24 cellular contexts compared by ENCODE assay signal in genomic region chr2:121605820-121606733, GRCh38. TPM values are rescaled to one million over a fixed set of nuclear protein-coding genes. Genes with fewer than 3 reads are reported as not detected.
DNase-seq lines count a peak whose midpoint lies in the region; ATAC-seq, FAIRE-seq and TF ChIP-seq lines count a peak whose summit lies in the region.
"Had no signal": no experiment of that assay in that cellular context is flagged by ENCODE, and none has a peak within 500 bp of the region (broad histone marks: within the 10 kb centered on the region; RNA-seq: fewer than 3 reads in every experiment).

No MANE protein-coding gene starts in this region.

- H3K9me1 ChIP-seq in K562 (ENCODE audit: control insufficient read depth, insufficient read depth, low read length): no peaks in the 10 kb centered on the region

- 72% methylated on average over 11 of the region's 11 CpGs for WGBS in K562 (ENCODE audit: insufficient coverage, low coverage, missing lambda C conversion rate)

- no peak overlapping the region for H3K4me2 ChIP-seq in K562 (ENCODE audit: insufficient read depth, low read length)

- no peaks in the 10 kb centered on the region for H3K9me3 ChIP-seq in K562 (replicated peaks; ENCODE audit: control insufficient read depth, insufficient read depth, low read depth, low read length)
- no peaks in the 10 kb centered on the region for H3K9me3 ChIP-seq in gastrocnemius medialis
- H3K9me3 ChIP-seq: mucosa of descending colon had no signal

- TF ChIP-seq CTCF in K562 (IDR thresholded peaks at IDR 0.05 in 2 of 3, conservative IDR thresholded peaks at IDR 0.05 in 1 of 3; ENCODE audit: insufficient read depth in 2 of 3, low read depth in 1 of 3, low read length in 3 of 3) (no peak), gastrocnemius medialis (IDR thresholded peaks at IDR 0.05 in 4 of 5, conservative IDR thresholded peaks at IDR 0.05 in 1 of 5) (no peak)

- CTCF ChIA-PET in K562 (lab: Yijun Ruan, JAX; ENCODE audit: low intra/inter-chr PET ratio): no interaction called here

- no peak overlapping the region for H3K9ac ChIP-seq in K562 (ENCODE audit: insufficient read depth in 1 of 2, low read depth in 2 of 2, low read length in 2 of 2)

- ATAC-seq in K562 (peak; percentile 33; the same call in 2 of the 3 replicates), left ventricle myocardium superior (peak; percentile 73), gastrocnemius medialis (peak; percentile 37 to 70), GM19467 (IDR thresholded peaks at IDR 0.05; ENCODE audit: unreplicated experiment) (no peak)
- ATAC-seq: activated T-cell treated with anti-CD3 and anti-CD28 coated beads, Interleukin-2, amount 50 U/mL, for 72 hours; left lung; mucosa of descending colon; sciatic nerve; stimulated activated naive CD8-positive, alpha-beta T cell treated with anti-CD3 and anti-CD28 coated beads, Interleukin-15, amount 100 ng/mL, for 72 hours had no signal

- intact Hi-C loops in activated CD4-positive, alpha-beta T cell treated with anti-CD3 and anti-CD28 coated beads, Interleukin-2, amount 10 ng/mL, durations not matched to agents 24 days and 14 days (cut with micrococcal nuclease): no loop called here
- intact Hi-C loops in K562 (cut with micrococcal nuclease): no loop called here
- intact Hi-C loops in left ventricle myocardium superior (cut with micrococcal nuclease): no loop called here
- intact Hi-C loops in gastrocnemius medialis (cut with DNase I; ENCODE audit: low total_unique reads): no loop called here

- H3K36me3 ChIP-seq in K562 (ENCODE audit: control insufficient read depth, insufficient read depth, low read length) (peaks cover 19% of the 10 kb centered on the region; the same call in 2 of the 3 replicates), gastrocnemius medialis (peaks cover 0 to 15% of the 10 kb centered on the region in 2 donors)

- DNase-seq in activated CD4-positive, alpha-beta T cell treated with anti-CD3 and anti-CD28 coated beads, Interleukin-2, amount 10 ng/mL, durations not matched to agents 24 days and 14 days: no peak
- no peak for DNase-seq in activated CD4-positive, alpha-beta T cell treated with anti-CD3 and anti-CD28 coated beads, Interleukin-2, amount 50 U/mL, for 4 hours
- DNase-seq in K562 (ENCODE audit: extremely low read depth in 1 of 4, low spot score in 3 of 4) (no peak), left ventricle myocardium superior (no peak), gastrocnemius medialis (no peak)
- no peak for DNase-seq in stimulated activated CD4-positive, alpha-beta T cell treated with anti-CD3 and anti-CD28 coated beads, Interleukin-1b, Interleukin-23, amount 100 ng/mL, for 48 hours
- DNase-seq in activated effector memory CD4-positive, alpha-beta T cell treated with anti-CD3 and anti-CD28 coated beads, Interleukin-2, amount 50 U/mL, for 16 hours: no peak
- DNase-seq: 8988T; activated T-cell treated with anti-CD3 and anti-CD28 coated beads, Interleukin-2, amount 50 U/mL, for 72 hours; cortex of kidney; foreskin fibroblast; left lung; mucosa of descending colon; NCI-H1105; NCI-H2081 treated with DMSO at 0.1 percent for 48 hours; NCI-H510A treated with DMSO at 0.1 percent for 48 hours; stimulated activated naive CD8-positive, alpha-beta T cell treated with anti-CD3 and anti-CD28 coated beads, Interleukin-15, amount 100 ng/mL, for 72 hours; upper lobe of left lung; WERI-Rb-1 had no signal

- H3K36me3 Mint-ChIP-seq in activated CD4-positive, alpha-beta T cell treated with anti-CD3 and anti-CD28 coated beads, Interleukin-2, amount 10 ng/mL, durations not matched to agents 24 days and 14 days (ENCODE audit: low read depth): peaks cover 34% of the 10 kb centered on the region

- H3K9me3 Mint-ChIP-seq in activated CD4-positive, alpha-beta T cell treated with anti-CD3 and anti-CD28 coated beads, Interleukin-2, amount 10 ng/mL, durations not matched to agents 24 days and 14 days: no peaks in the 10 kb centered on the region
- H3K9me3 Mint-ChIP-seq: activated naive CD4-positive, alpha-beta T cell treated with anti-CD3 and anti-CD28 coated beads, Interleukin-2, amount 50 U/mL, for 24 hours; activated T-cell treated with anti-CD3 and anti-CD28 coated beads, Interleukin-2, amount 50 U/mL, for 72 hours; stimulated activated naive CD8-positive, alpha-beta T cell treated with anti-CD3 and anti-CD28 coated beads, Interleukin-15, amount 100 ng/mL, for 72 hours; T-helper 1 cell treated with Interleukin-12 subunit alpha and Interleukin-12 subunit beta and Interleukin-4 antibody, amounts not matched to agents 30 μg/mL and 1 μg/mL, for 36 hours had no signal

- no peak for TF ChIP-seq RAD21 in K562 (CRISPR knock-in tag; conservative IDR thresholded peaks at IDR 0.05 in 1 of 2, IDR thresholded peaks at IDR 0.05 in 1 of 2)

- no peak overlapping the region for H2AFZ ChIP-seq in K562 (ENCODE audit: low read depth, low read length)

- H3K27ac ChIP-seq in K562 (ENCODE audit: extremely low read depth, low read depth, low read length) (no peak overlapping the region), gastrocnemius medialis (peak overlapping the region; percentile 51 to 82 (median 71))
- H3K27ac ChIP-seq: left lung, upper lobe of left lung, WERI-Rb-1 had no signal

- no TSS peak for BruUV-seq in K562 (replicated peaks; lab: Mats Ljungman, UMichigan)

- H3K4me3 ChIP-seq in K562 (no peak overlapping the region), gastrocnemius medialis (no peak overlapping the region)
- H3K4me3 ChIP-seq: left lung, mucosa of descending colon, upper lobe of left lung had no signal

- H3K27ac Mint-ChIP-seq in activated CD4-positive, alpha-beta T cell treated with anti-CD3 and anti-CD28 coated beads, Interleukin-2, amount 10 ng/mL, durations not matched to agents 24 days and 14 days: peak overlapping the region; percentile 56
- H3K27ac Mint-ChIP-seq: activated naive CD4-positive, alpha-beta T cell treated with anti-CD3 and anti-CD28 coated beads, Interleukin-2, amount 50 U/mL, for 24 hours; activated T-cell treated with anti-CD3 and anti-CD28 coated beads, Interleukin-2, amount 50 U/mL, for 72 hours; stimulated activated naive CD8-positive, alpha-beta T cell treated with anti-CD3 and anti-CD28 coated beads, Interleukin-15, amount 100 ng/mL, for 72 hours; T-helper 1 cell treated with Interleukin-12 subunit alpha and Interleukin-12 subunit beta and Interleukin-4 antibody, amounts not matched to agents 30 μg/mL and 1 μg/mL, for 36 hours had no signal

- H3K27me3 ChIP-seq in K562 (ENCODE audit: control insufficient read depth in 2 of 2, insufficient read depth in 2 of 2, low read length in 2 of 2): no peaks in the 10 kb centered on the region
- H3K27me3 ChIP-seq in gastrocnemius medialis: no peaks in the 10 kb centered on the region
- H3K27me3 ChIP-seq: left lung, upper lobe of left lung had no signal

- POLR2A ChIA-PET in K562 (lab: Yijun Ruan, JAX): interaction anchor here (0.7 to 1.9 kb wide), 2 partner anchors 10 to 11 kb away, joined by 3 to 5 read pairs; no protein-coding TSS in a partner anchor

- no peaks in the 10 kb centered on the region for H4K20me1 ChIP-seq in K562 (replicated peaks; ENCODE audit: control insufficient read depth, insufficient read depth, low read length)

- H3K4me1 Mint-ChIP-seq in activated CD4-positive, alpha-beta T cell treated with anti-CD3 and anti-CD28 coated beads, Interleukin-2, amount 10 ng/mL, durations not matched to agents 24 days and 14 days: peaks cover 16% of the 10 kb centered on the region
- H3K4me1 Mint-ChIP-seq: stimulated activated naive CD8-positive, alpha-beta T cell treated with anti-CD3 and anti-CD28 coated beads, Interleukin-15, amount 100 ng/mL, for 72 hours had no signal

- TF ChIP-seq POLR2A in K562 (conservative IDR thresholded peaks at IDR 0.05) (no peak), gastrocnemius medialis (IDR thresholded peaks at IDR 0.05) (no peak)

- FAIRE-seq in K562 (lab: Jason Lieb, UNC): no peak
- FAIRE-seq: endothelial cell of umbilical vein had no signal

- TF ChIP-seq EP300 in K562 (IDR thresholded peaks at IDR 0.05; ENCODE audit: low read length): no peak

- in situ Hi-C loops in K562 (cut with MboI) (no loop called here), gastrocnemius medialis (cut with MboI; ENCODE audit: low sequenced_read_pairs in 4 of 4) (no loop called here)

- H3K79me2 ChIP-seq in K562 (ENCODE audit: control insufficient read depth, insufficient read depth, low read length): peaks cover 43% of the 10 kb centered on the region

- H3K4me1 ChIP-seq in K562 (replicated peaks in 1 of 2; ENCODE audit: control insufficient read depth in 2 of 2, insufficient read depth in 2 of 2, low read length in 2 of 2): no peaks in the 10 kb centered on the region; a peak in 1 of 5 replicates
- H3K4me1 ChIP-seq in gastrocnemius medialis: peaks cover 66% of the 10 kb centered on the region in 2 donors
- H3K4me1 ChIP-seq: left lung had no signal

- H3K27me3 Mint-ChIP-seq in activated CD4-positive, alpha-beta T cell treated with anti-CD3 and anti-CD28 coated beads, Interleukin-2, amount 10 ng/mL, durations not matched to agents 24 days and 14 days: no peaks in the 10 kb centered on the region
- H3K27me3 Mint-ChIP-seq: activated naive CD4-positive, alpha-beta T cell treated with anti-CD3 and anti-CD28 coated beads, Interleukin-2, amount 50 U/mL, for 24 hours; stimulated activated naive CD8-positive, alpha-beta T cell treated with anti-CD3 and anti-CD28 coated beads, Interleukin-15, amount 100 ng/mL, for 72 hours had no signal

- no peak overlapping the region for H3K4me3 Mint-ChIP-seq in activated CD4-positive, alpha-beta T cell treated with anti-CD3 and anti-CD28 coated beads, Interleukin-2, amount 10 ng/mL, durations not matched to agents 24 days and 14 days
- H3K4me3 Mint-ChIP-seq: activated naive CD4-positive, alpha-beta T cell treated with anti-CD3 and anti-CD28 coated beads, Interleukin-2, amount 50 U/mL, for 24 hours; activated T-cell treated with anti-CD3 and anti-CD28 coated beads, Interleukin-2, amount 50 U/mL, for 72 hours; stimulated activated naive CD8-positive, alpha-beta T cell treated with anti-CD3 and anti-CD28 coated beads, Interleukin-15, amount 100 ng/mL, for 72 hours; T-helper 1 cell treated with Interleukin-12 subunit alpha and Interleukin-12 subunit beta and Interleukin-4 antibody, amounts not matched to agents 30 μg/mL and 1 μg/mL, for 36 hours had no signal

RNA-seq across cellular contexts. Expression of gene CLASP1, which starts 43.2 kb away (rescaled TPM):
- total RNA-seq in activated CD4-positive, alpha-beta T cell treated with anti-CD3 and anti-CD28 coated beads, Interleukin-2, amount 10 ng/mL, durations not matched to agents 24 days and 14 days: 69.3 and 78.5 TPM in 2 replicates
- 121 and 224 TPM in 2 replicates for total RNA-seq in K562 (2011; cell fraction: chromatin; rRNA removed; ENCODE audit: low replicate concordance)
- total RNA-seq in K562 (2011; cell fraction: nucleolus; rRNA removed): 53.2 and 69.0 TPM in 2 replicates
- 96.6 and 111 TPM in 2 replicates for total RNA-seq in K562 (2011; cell fraction: nucleoplasm; rRNA removed)
- 22.2 and 27.5 TPM in 2 replicates for total RNA-seq in K562 (2014; rRNA removed)
- 25.7 and 28.2 TPM in 2 replicates for total RNA-seq in K562 (2014; rRNA removed; fragmentation: Illumina TruSeq; extraction: Trizol)
- total RNA-seq in K562 (2015; rRNA removed; fragmentation: Illumina TruSeq; extraction: Trizol): 28.3 and 30.9 TPM in 2 replicates
- total RNA-seq in K562 (2021): 38.3 and 40.3 TPM in 2 replicates
- polyA plus RNA-seq in K562 (2011; rRNA removed): 8.5 and 10.3 TPM in 2 replicates
- 4.5 and 7.0 TPM in 2 replicates for polyA plus RNA-seq in K562 (2011; cell fraction: cytosol; rRNA removed)
- polyA plus RNA-seq in K562 (2011; cell fraction: nucleus; rRNA removed): 39.0 and 41.2 TPM in 2 replicates
- polyA plus RNA-seq in K562 (2012): 17.5 and 22.9 TPM in 2 replicates
- 17.3 and 18.0 TPM in 2 replicates for polyA plus RNA-seq in K562 (2014; fragmentation: Illumina TruSeq; extraction: Trizol)
- 1 to 10 TPM; 1.7 to 7.2 TPM for polyA plus RNA-seq in K562 (2014; fragmentation: Nextera tagmentation; extraction: Ambion mirVana)
- polyA plus RNA-seq in K562 (2014; rRNA removed): 20.2 and 20.7 TPM in 2 replicates
- polyA minus RNA-seq in K562 (2011; rRNA and poly(A)+ RNA removed): 56.1 and 59.2 TPM in 2 replicates
- polyA minus RNA-seq in K562 (2011; cell fraction: cytosol; rRNA and poly(A)+ RNA removed): 18.2 and 24.7 TPM in 2 replicates
- polyA minus RNA-seq in K562 (2011; cell fraction: nucleus; rRNA and poly(A)+ RNA removed): 84.4 and 122 TPM in 2 replicates
- total RNA-seq in left ventricle myocardium superior: 66.5 TPM
- total RNA-seq in gastrocnemius medialis: 10 to 100 TPM; 50.1 to 73.9 (median 61.4) TPM
